In the genomic region with DNA sequence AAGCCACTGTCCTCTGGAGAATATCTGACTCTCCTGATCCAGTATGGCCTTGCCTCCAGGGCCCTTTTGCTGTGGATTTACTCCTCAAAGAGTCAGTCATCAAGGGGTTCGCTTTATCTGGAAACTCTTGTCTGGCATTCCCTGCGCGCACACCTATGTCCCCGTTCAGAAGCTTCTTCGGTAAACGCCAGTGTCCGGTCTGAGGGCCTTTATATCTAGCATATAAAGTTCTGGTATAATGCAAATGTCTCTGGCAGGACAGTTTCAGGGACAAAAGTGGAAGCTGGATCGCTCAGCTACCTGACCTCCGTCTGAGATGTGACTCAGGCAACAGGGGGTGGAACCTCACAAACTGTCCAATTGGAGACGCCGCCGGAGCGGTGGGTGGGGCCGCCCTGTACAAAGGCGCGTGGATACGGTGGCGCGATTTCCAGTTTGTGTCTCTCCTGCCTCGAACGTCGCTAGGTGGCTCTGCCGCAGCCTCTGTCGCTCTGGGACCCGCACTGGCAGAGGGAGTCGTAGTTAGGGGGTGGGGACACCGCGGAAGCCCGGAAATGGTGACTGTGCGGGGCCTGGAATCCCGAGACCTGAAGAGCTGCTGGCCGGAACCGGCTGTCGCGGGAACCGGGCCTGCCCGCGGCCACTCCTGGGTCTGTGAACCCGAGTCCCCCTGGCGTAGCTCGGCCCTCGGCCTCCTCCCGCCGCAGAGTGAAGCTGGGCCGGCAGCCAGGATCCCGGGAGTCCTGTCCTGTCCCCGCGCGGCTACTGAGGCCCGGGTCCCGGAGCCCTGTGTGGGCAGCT, we compare ENCODE assay signal across 8 cellular contexts. TPM values are rescaled to one million over a fixed set of nuclear protein-coding genes. Genes with fewer than 3 reads are reported as not detected.
A peak's percentile ranks its signal among the peaks of the same experiment; 100 is the strongest.
DNase-seq lines count a peak whose midpoint lies in the region; ATAC-seq and TF ChIP-seq lines count a peak whose summit lies in the region.

No MANE protein-coding gene starts in this region.

- WGBS in ovary, 3 donors = 0 to 2% (median 0%) methylated on average over 45 to 51 of the region's 51 CpGs
- WGBS in thymus = 4% methylated on average over 51 of the region's 51 CpGs

- H3K36me3 ChIP-seq in cardiac muscle cell = no peaks in the 10 kb centered on the region
- no peaks in the 10 kb centered on the region for H3K36me3 ChIP-seq in ovary
- no peaks in the 10 kb centered on the region for H3K36me3 ChIP-seq in thymus (ENCODE audit: control insufficient read depth, insufficient read depth)

- peaks cover 5% of the 10 kb centered on the region for H3K9me3 Mint-ChIP-seq in activated naive CD8-positive, alpha-beta T cell treated with anti-CD3 and anti-CD28 coated beads, Interleukin-2, amount 50 U/mL, for 24 hours

- H3K27ac Mint-ChIP-seq in activated naive CD8-positive, alpha-beta T cell treated with anti-CD3 and anti-CD28 coated beads, Interleukin-2, amount 50 U/mL, for 24 hours = peak overlapping the region; percentile 84

- H3K4me1 ChIP-seq in cardiac muscle cell (ENCODE audit: low read depth) (no peaks in the 10 kb centered on the region), ovary (ENCODE audit: insufficient read depth) (peaks cover 1% of the 10 kb centered on the region), thymus (ENCODE audit: control insufficient read depth, insufficient read depth, low read length) (no peaks in the 10 kb centered on the region)

- H3K27ac ChIP-seq in cardiac muscle cell (peak overlapping the region; percentile 95), ovary (peak overlapping the region; percentile 40 to 57), thymus (ENCODE audit: low read depth) (peak overlapping the region; percentile 46)

- H3K4me1 Mint-ChIP-seq in activated naive CD8-positive, alpha-beta T cell treated with anti-CD3 and anti-CD28 coated beads, Interleukin-2, amount 50 U/mL, for 24 hours = peaks cover 17% of the 10 kb centered on the region

- H3K9me3 ChIP-seq in cardiac muscle cell (ENCODE audit: low read depth) (no peaks in the 10 kb centered on the region), ovary (no peaks in the 10 kb centered on the region), thymus (ENCODE audit: control insufficient read depth) (no peaks in the 10 kb centered on the region)

- TF ChIP-seq POLR2A in ovary (IDR thresholded peaks at IDR 0.05) = peak; percentile 52

- H3K27me3 ChIP-seq in cardiac muscle cell (no peaks in the 10 kb centered on the region), ovary (no peaks in the 10 kb centered on the region), thymus (ENCODE audit: control insufficient read depth, insufficient read depth) (no peaks in the 10 kb centered on the region)

- H3K4me3 ChIP-seq in cardiac muscle cell (peak overlapping the region; percentile 47), ovary (peak overlapping the region; percentile 33), thymus (ENCODE audit: low read length) (peak overlapping the region; percentile 56)

- peak overlapping the region; percentile 84 for H3K4me3 Mint-ChIP-seq in activated naive CD8-positive, alpha-beta T cell treated with anti-CD3 and anti-CD28 coated beads, Interleukin-2, amount 50 U/mL, for 24 hours

- H3K36me3 Mint-ChIP-seq in activated naive CD8-positive, alpha-beta T cell treated with anti-CD3 and anti-CD28 coated beads, Interleukin-2, amount 50 U/mL, for 24 hours (ENCODE audit: low read depth) = no peaks in the 10 kb centered on the region

- TF ChIP-seq EP300 in ovary (IDR thresholded peaks at IDR 0.05) = no peak

- intact Hi-C loops in ovary (cut with DNase I) = no loop called here

- ATAC-seq in GM21529 (IDR thresholded peaks at IDR 0.05; ENCODE audit: unreplicated experiment) = peak; percentile 80
- ATAC-seq in activated naive CD8-positive, alpha-beta T cell treated with anti-CD3 and anti-CD28 coated beads, Interleukin-2, amount 50 U/mL, for 24 hours = peak; percentile 100

- DNase-seq in COLO829 (ENCODE audit: low spot score) (peak; percentile 63), M059J (ENCODE audit: low read depth) (peak; percentile 95), SKM-1 treated with dmso at 0.1 percent for 144 hours (lab: John Stamatoyannopoulos, UW; ENCODE audit: unreplicated experiment) (peak; percentile 95), cardiac muscle cell (ENCODE audit: low read depth in 1 of 2, low spot score in 1 of 2) (peak; percentile 81 to 98), ovary (peak; percentile 84 to 94 (median 88))
- DNase-seq in activated naive CD8-positive, alpha-beta T cell treated with anti-CD3 and anti-CD28 coated beads, Interleukin-2, amount 50 U/mL, for 24 hours = peak; percentile 93

- peak; percentile 37 for TF ChIP-seq CTCF in cardiac muscle cell (IDR thresholded peaks at IDR 0.05; ENCODE audit: low read depth, low read length)
- TF ChIP-seq CTCF in ovary (IDR thresholded peaks at IDR 0.05) = peak in 2 of 3 donors; percentile 42 to 47

- H3K27me3 Mint-ChIP-seq in activated naive CD8-positive, alpha-beta T cell treated with anti-CD3 and anti-CD28 coated beads, Interleukin-2, amount 50 U/mL, for 24 hours = no peaks in the 10 kb centered on the region

RNA-seq across cellular contexts. Expression of a gene that starts 10.6 kb away (rescaled TPM):
- total RNA-seq in M059J (2014; rRNA removed; shearing (Covaris generic)) = 2.1 and 3.2 TPM in 2 replicates
- total RNA-seq in cardiac muscle cell (3.6 and 8.2 TPM in 2 replicates), ovary (1 to 10 TPM; 3.9 to 9.7 (median 7.6) TPM)
- polyA plus RNA-seq in cardiac muscle cell (2.4 and 3.9 TPM in 2 replicates), ovary (1 to 10 TPM; 2.5 to 3.0 TPM), thymus (2.2 TPM)

RNA-seq across cellular contexts. Expression of a gene that starts 54.4 kb away (rescaled TPM):
- total RNA-seq in M059J (2014; rRNA removed; shearing (Covaris generic)) = 2.2 and 5.7 TPM in 2 replicates
- 3.0 and 4.1 TPM in 2 replicates for total RNA-seq in cardiac muscle cell
- 3.8 and 4.1 TPM in 2 replicates for polyA plus RNA-seq in cardiac muscle cell
- total RNA-seq in ovary = 1 to 10 TPM; 2.1 to 5.7 (median 4.4) TPM
- 1 to 10 TPM; 2.7 to 3.3 TPM for polyA plus RNA-seq in ovary
- polyA plus RNA-seq in thymus = 5.5 TPM

RNA-seq across cellular contexts. Expression of a gene that starts 56.1 kb away (rescaled TPM):
- 4.5 and 8.7 TPM in 2 replicates for total RNA-seq in M059J (2014; rRNA removed; shearing (Covaris generic))
- 9.0 and 12.8 TPM in 2 replicates for total RNA-seq in cardiac muscle cell
- 7.3 and 11.2 TPM in 2 replicates for polyA plus RNA-seq in cardiac muscle cell
- total RNA-seq in ovary = 10 to 100 TPM in 6 of 7 donors, 1 to 10 TPM in 1; 7.9 to 23.2 (median 16.6) TPM
- 1 to 10 TPM; 7.2 to 8.8 TPM for polyA plus RNA-seq in ovary
- 10.3 TPM for polyA plus RNA-seq in thymus

Comparison
In these comparisons a context has a peak if more than half of its experiments do, and no peak if none do; other contexts are left out.
1. Peak in every context shown above with its lines: DNase-seq, ATAC-seq, H3K4me3 ChIP-seq and H3K27ac ChIP-seq.